8 cellular contexts compared by ENCODE assay signal in genomic region chr9:37575511-37575914, GRCh38. TPM values are rescaled to one million over a fixed set of nuclear protein-coding genes. Genes with fewer than 3 reads are reported as not detected.
A peak's percentile ranks its signal among the peaks of the same experiment; 100 is the strongest.
DNase-seq lines count a peak whose midpoint lies in the region; ATAC-seq and TF ChIP-seq lines count a peak whose summit lies in the region.

No MANE protein-coding gene starts in this region.

- H3K27ac ChIP-seq in temporal lobe (ENCODE audit: low read depth, low read length): peak overlapping the region; percentile 40

- no peak for DNase-seq in AG09309 (ENCODE audit: low read depth)
- no peak for DNase-seq in astrocyte of the cerebellum (ENCODE audit: low read depth)
- peak; percentile 58 for DNase-seq in left kidney (ENCODE audit: low read depth, low spot score)
- DNase-seq in posterior cingulate gyrus: no peak
- DNase-seq in activated effector memory CD4-positive, alpha-beta T cell treated with Interleukin-2 at 50 U/mL for 16 hours: no peak

- H3K4me3 ChIP-seq in AG09309 (ENCODE audit: control insufficient read depth, low read depth, low read length) (peak overlapping the region; percentile 73), astrocyte of the cerebellum (ENCODE audit: low read depth, low read length) (peak overlapping the region; percentile 80)

- in situ Hi-C loops in astrocyte of the cerebellum (cut with HindIII; ENCODE audit: low sequenced_read_pairs): loop anchor here (5.0 kb wide), 1 partner anchor 88 kb away; the partner anchor contains the start of gene POLR1E

- peak; percentile 55 for ATAC-seq in GM19351 (IDR thresholded peaks at IDR 0.05; ENCODE audit: unreplicated experiment)
- ATAC-seq in HG03439 (IDR thresholded peaks at IDR 0.05; ENCODE audit: unreplicated experiment): peak; percentile 45

- TF ChIP-seq CTCF in AG09309 (IDR thresholded peaks at IDR 0.05; ENCODE audit: control insufficient read depth, insufficient read depth, low read depth, low read length, missing control alignments) (no peak), astrocyte of the cerebellum (IDR thresholded peaks at IDR 0.05; ENCODE audit: low read depth, low read length, missing control alignments) (no peak)

- intact Hi-C loops in posterior cingulate gyrus (cut with DNase I): loop anchor here (2.0 to 10.0 kb wide), 2 partner anchors 17 to 91 kb away; partner anchors contain the start of genes POLR1E and TOMM5

RNA-seq across cellular contexts. Expression of gene FBXO10, which starts 0.7 kb away (rescaled TPM):
- total RNA-seq in temporal lobe: 9.6 TPM

RNA-seq across cellular contexts. Expression of gene TOMM5, which starts 16.9 kb away (rescaled TPM):
- total RNA-seq in temporal lobe: 60.7 TPM
